Comparison of ENCODE assay signal across 10 cellular contexts in genomic region chr9:22147818-22148573, GRCh38.
A peak's percentile ranks its signal among the peaks of the same experiment; 100 is the strongest.
DNase-seq lines count a peak whose midpoint lies in the region; ATAC-seq and TF ChIP-seq lines count a peak whose summit lies in the region.
"Had no signal": no experiment of that assay in that cellular context is flagged by ENCODE, and none has a peak within 500 bp of the region (broad histone marks: within the 10 kb centered on the region; RNA-seq: fewer than 3 reads in every experiment).

No MANE protein-coding gene starts in this region.

- no peak overlapping the region for H3K4me3 ChIP-seq in ACC112 (ENCODE audit: low read depth, low read length)

- peaks cover 35% of the 10 kb centered on the region for H3K27me3 Mint-ChIP-seq in activated naive CD8-positive, alpha-beta T cell treated with anti-CD3 and anti-CD28 coated beads for 36 hours

- no peaks in the 10 kb centered on the region for H3K36me3 Mint-ChIP-seq in activated naive CD8-positive, alpha-beta T cell treated with anti-CD3 and anti-CD28 coated beads for 36 hours

- peak overlapping the region; percentile 11 for H3K27ac Mint-ChIP-seq in activated naive CD8-positive, alpha-beta T cell treated with anti-CD3 and anti-CD28 coated beads for 36 hours

- no peaks in the 10 kb centered on the region for H3K27me3 ChIP-seq in ACC112 (ENCODE audit: insufficient read depth, low read length)

- peak overlapping the region; percentile 79 for H3K27ac ChIP-seq in ACC112 (ENCODE audit: low read depth, low read length)

- peaks cover 51% of the 10 kb centered on the region for H3K4me1 ChIP-seq in ACC112 (ENCODE audit: control insufficient read depth, insufficient read depth, low read length, unreplicated experiment)

- H3K9me3 Mint-ChIP-seq in activated naive CD8-positive, alpha-beta T cell treated with anti-CD3 and anti-CD28 coated beads for 36 hours, result no peaks in the 10 kb centered on the region

- no peak overlapping the region for H2AFZ ChIP-seq in ACC112 (ENCODE audit: low read length, unreplicated experiment)

- no peak overlapping the region for H3K4me3 Mint-ChIP-seq in activated naive CD8-positive, alpha-beta T cell treated with anti-CD3 and anti-CD28 coated beads for 36 hours

- H3K79me2 ChIP-seq in ACC112 (ENCODE audit: control insufficient read depth, insufficient read depth, low read length, unreplicated experiment), result no peaks in the 10 kb centered on the region

- TF ChIP-seq POLR2A in GM18505 (IDR thresholded peaks at IDR 0.05; ENCODE audit: borderline replicate concordance, extremely low read depth, insufficient read depth, insufficient read length), result no peak

- H3K36me3 ChIP-seq in ACC112 (ENCODE audit: insufficient read depth, low read length), result no peaks in the 10 kb centered on the region

- ATAC-seq in HG03060 (IDR thresholded peaks at IDR 0.05; ENCODE audit: low read depth, unreplicated experiment), result peak; percentile 54
- no peak for ATAC-seq in GM18505 (IDR thresholded peaks at IDR 0.05; ENCODE audit: unreplicated experiment)
- no peak for ATAC-seq in HG02678 (IDR thresholded peaks at IDR 0.05; ENCODE audit: unreplicated experiment)

- peak; percentile 22 for DNase-seq in activated naive CD8-positive, alpha-beta T cell treated with anti-CD3 and anti-CD28 coated beads for 36 hours
- peak; percentile 49 for DNase-seq in kidney tubule cell (ENCODE audit: low spot score)
- DNase-seq in GM20000 (ENCODE audit: low spot score), result no peak
- no peak for DNase-seq in LoVo (ENCODE audit: low spot score)
- DNase-seq: NCI-H1105, SHP77 had no signal

- no peak for TF ChIP-seq CTCF in GM20000 (IDR thresholded peaks at IDR 0.05; ENCODE audit: extremely low read depth, missing control alignments)

- H3K4me1 Mint-ChIP-seq in activated naive CD8-positive, alpha-beta T cell treated with anti-CD3 and anti-CD28 coated beads for 36 hours, result peaks cover 18% of the 10 kb centered on the region

Comparison
In these comparisons a context has a peak if more than half of its experiments do, and no peak if none do; other contexts are left out.
1. DNase-seq: peak in activated naive CD8-positive, alpha-beta T cell treated with anti-CD3 and anti-CD28 coated beads for 36 hours (single experiment) and kidney tubule cell (single experiment); none in GM20000 (single experiment) and LoVo (single experiment).